Comparison of ENCODE assay signal across 8 cellular contexts in genomic region chr5:77852514-77853352, GRCh38.
A peak's percentile ranks its signal among the peaks of the same experiment; 100 is the strongest.
DNase-seq lines count a peak whose midpoint lies in the region; ATAC-seq, FAIRE-seq and TF ChIP-seq lines count a peak whose summit lies in the region.

No MANE protein-coding gene starts in this region.

- H3K4me2 ChIP-seq in keratinocyte (ENCODE audit: control insufficient read depth, extremely low read depth, insufficient read depth, low read depth, low read length), result peak overlapping the region; percentile 74

- TF ChIP-seq CTCF in keratinocyte (optimal IDR thresholded peaks at IDR 0.05 in 1 of 3, IDR thresholded peaks at IDR 0.05 in 1 of 3, conservative IDR thresholded peaks at IDR 0.05 in 1 of 3; ENCODE audit: extremely low read depth in 1 of 3, insufficient read depth in 2 of 3, low read length in 3 of 3), result no peak

- H3K4me3 ChIP-seq in ACC112 (ENCODE audit: low read depth, low read length) (peak overlapping the region; percentile 81), SJCRH30 (peak overlapping the region; percentile 54), keratinocyte (ENCODE audit: control insufficient read depth in 2 of 3, extremely low read depth in 1 of 3, insufficient read depth in 2 of 3, low read depth in 1 of 3, low read length in 3 of 3) (peak overlapping the region in 1 of 3 experiments; percentile 65), skin epidermis (peak overlapping the region; percentile 33 to 64 (median 43))

- H3K79me2 ChIP-seq in ACC112 (ENCODE audit: control insufficient read depth, insufficient read depth, low read length, unreplicated experiment) (no peaks in the 10 kb centered on the region), keratinocyte (ENCODE audit: control insufficient read depth, insufficient read depth, low read length) (no peaks in the 10 kb centered on the region)

- dilution Hi-C loops in keratinocyte (cut with MboI; ENCODE audit: extremely low pct_ligation_motif_present, low sequenced_read_pairs), result no loop called here

- H3K27ac ChIP-seq in ACC112 (ENCODE audit: low read depth, low read length) (no peak overlapping the region), SJCRH30 (peak overlapping the region; percentile 5; the same call in 1 of the 2 replicates), keratinocyte (ENCODE audit: control insufficient read depth, insufficient read depth, low read length) (no peak overlapping the region), skin epidermis (no peak overlapping the region)

- FAIRE-seq in GM18507 (lab: Jason Lieb, UNC), result peak; percentile 95
- FAIRE-seq in keratinocyte (lab: Jason Lieb, UNC), result no peak

- no peak overlapping the region for H3K9ac ChIP-seq in keratinocyte (ENCODE audit: control insufficient read depth, extremely low read depth, insufficient read depth, low read length)

- no peaks in the 10 kb centered on the region for H4K20me1 ChIP-seq in keratinocyte (ENCODE audit: control insufficient read depth, extremely low read depth, insufficient read depth, low read length)

- H3K9me3 ChIP-seq in SJCRH30 (replicated peaks) (no peaks in the 10 kb centered on the region; the same call in 1 of the 2 replicates), keratinocyte (ENCODE audit: control insufficient read depth, low read depth, low read length) (no peaks in the 10 kb centered on the region)

- H2AFZ ChIP-seq in ACC112 (ENCODE audit: low read length, unreplicated experiment) (peak overlapping the region; percentile 90), keratinocyte (ENCODE audit: control insufficient read depth, low read length) (no peak overlapping the region)

- H3K27me3 ChIP-seq in ACC112 (ENCODE audit: insufficient read depth, low read length) (no peaks in the 10 kb centered on the region), SJCRH30 (no peaks in the 10 kb centered on the region), keratinocyte (ENCODE audit: control insufficient read depth, extremely low read depth, insufficient read depth, low read length) (peaks cover 51% of the 10 kb centered on the region)

- no peaks in the 10 kb centered on the region for H3K9me1 ChIP-seq in keratinocyte (ENCODE audit: control insufficient read depth, extremely low read depth, insufficient read depth, low read length)

- DNase-seq in GM18507 (ENCODE audit: extremely low spot score, insufficient read length, low read depth) (peak; percentile 64), SJCRH30 (peak; percentile 50 to 65), keratinocyte (ENCODE audit: low read depth, low spot score) (no peak), H4 (ENCODE audit: low spot score) (no peak)
- peak; percentile 10 for DNase-seq in central memory CD4-positive, alpha-beta T cell

- ATAC-seq in HG03108 (IDR thresholded peaks at IDR 0.05; ENCODE audit: unreplicated experiment), result peak; percentile 81

- H3K36me3 ChIP-seq in ACC112 (ENCODE audit: insufficient read depth, low read length) (no peaks in the 10 kb centered on the region), SJCRH30 (no peaks in the 10 kb centered on the region), keratinocyte (ENCODE audit: control insufficient read depth in 2 of 2, extremely low read depth in 1 of 2, insufficient read depth in 2 of 2, low read length in 2 of 2) (no peaks in the 10 kb centered on the region)

- H3K4me1 ChIP-seq in ACC112 (ENCODE audit: control insufficient read depth, insufficient read depth, low read length, unreplicated experiment) (peaks cover 4% of the 10 kb centered on the region), SJCRH30 (no peaks in the 10 kb centered on the region), keratinocyte (ENCODE audit: control insufficient read depth, extremely low read depth, insufficient read depth, low read length) (peaks cover 4% of the 10 kb centered on the region)

Comparison
In these comparisons a context has a peak if more than half of its experiments do, and no peak if none do; other contexts are left out.
1. DNase-seq: peak in GM18507 (single experiment), SJCRH30 (2 of 2) and central memory CD4-positive, alpha-beta T cell (single experiment); none in keratinocyte (single experiment) and H4 (single experiment).